8 cellular contexts compared by ENCODE assay signal in the genomic region with DNA sequence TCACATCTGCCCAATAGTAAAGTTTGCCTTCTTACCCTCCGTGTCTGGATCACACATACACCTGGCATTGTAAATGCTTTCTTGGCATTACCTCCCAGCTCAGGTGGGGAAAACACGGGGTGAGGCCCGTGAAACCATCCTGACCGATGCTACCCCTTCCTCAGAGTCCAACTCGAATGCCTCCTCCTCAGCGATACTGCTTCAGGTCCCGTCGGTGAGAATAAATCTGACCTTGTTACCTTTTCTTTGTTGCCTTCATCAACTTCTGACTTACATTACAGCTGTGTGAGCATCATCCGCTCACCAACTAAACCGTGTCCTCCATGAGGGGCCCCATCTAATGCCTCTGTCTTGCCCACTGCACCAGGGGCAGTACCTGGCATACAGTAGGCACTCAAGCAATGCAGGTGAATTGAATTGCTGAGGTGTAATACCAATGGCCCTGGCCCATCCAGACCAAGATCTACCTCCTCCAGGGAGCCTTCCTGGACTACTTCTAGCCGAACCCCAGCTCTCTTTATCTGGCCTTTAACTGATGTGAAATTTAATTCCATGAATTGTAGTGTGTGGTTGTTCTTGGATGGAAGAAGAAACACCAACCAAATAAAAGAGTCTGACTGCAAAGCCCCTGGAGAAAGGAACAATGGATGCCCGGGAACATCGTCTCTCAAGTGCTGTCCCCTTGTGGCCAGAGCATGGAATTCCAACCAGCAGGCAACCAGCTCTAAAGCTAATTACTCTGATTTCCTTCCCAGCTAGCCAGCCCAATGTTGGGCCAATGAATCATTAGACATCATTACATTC.
DNase-seq lines count a peak whose midpoint lies in the region; ATAC-seq and TF ChIP-seq lines count a peak whose summit lies in the region.

No MANE protein-coding gene starts in this region.

- H3K36me3 ChIP-seq in MG63 (no peaks in the 10 kb centered on the region), SU-DHL-6 (ENCODE audit: low read length) (no peaks in the 10 kb centered on the region), gastroesophageal sphincter (no peaks in the 10 kb centered on the region)

- H3K9me3 ChIP-seq in MG63: no peaks in the 10 kb centered on the region
- H3K9me3 ChIP-seq in SU-DHL-6 (ENCODE audit: insufficient read depth, low read length): no peaks in the 10 kb centered on the region
- H3K9me3 ChIP-seq in gastroesophageal sphincter: no peaks in the 10 kb centered on the region

- no peak overlapping the region for H3K4me3 ChIP-seq in MG63
- H3K4me3 ChIP-seq in SU-DHL-6 (ENCODE audit: insufficient read depth, low read length, poor library complexity, severe bottlenecking): no peak overlapping the region
- H3K4me3 ChIP-seq in gastroesophageal sphincter: no peak overlapping the region

- no peak overlapping the region for H3K27ac ChIP-seq in SU-DHL-6 (ENCODE audit: low read depth, low read length)
- no peak overlapping the region for H3K27ac ChIP-seq in gastroesophageal sphincter

- DNase-seq in activated CD4-positive, alpha-beta T cell treated with anti-CD3 and anti-CD28 coated beads for 48 hours: peak; percentile 38
- no peak for DNase-seq in activated CD4-positive, alpha-beta T cell treated with anti-CD3 and anti-CD28 coated beads for 4 hours
- DNase-seq in MG63: peak; percentile 38
- DNase-seq in retina: peak; percentile 75
- no peak for DNase-seq in hepatic stellate cell (ENCODE audit: low spot score)

- H3F3A ChIP-seq in SU-DHL-6 (ENCODE audit: insufficient read depth): no peaks in the 10 kb centered on the region

- no peak for TF ChIP-seq POLR2A in gastroesophageal sphincter (IDR thresholded peaks at IDR 0.05)

- no peak for TF ChIP-seq EP300 in gastroesophageal sphincter (IDR thresholded peaks at IDR 0.05)

- no peaks in the 10 kb centered on the region for H3K9me2 ChIP-seq in SU-DHL-6 (replicated peaks; ENCODE audit: insufficient read depth, low read length)

- WGBS in gastroesophageal sphincter (ENCODE audit: low coverage in 1 of 2), 2 donors: 56 to 64% methylated on average over 5 to 7 of the region's 13 CpGs

- H4K20me1 ChIP-seq in SU-DHL-6 (ENCODE audit: low read depth, low read length): no peaks in the 10 kb centered on the region

- no peak overlapping the region for H2AFZ ChIP-seq in SU-DHL-6 (ENCODE audit: low read depth, low read length, severe bottlenecking)

- H3K27me3 ChIP-seq in MG63 (no peaks in the 10 kb centered on the region), SU-DHL-6 (ENCODE audit: low read length) (no peaks in the 10 kb centered on the region), gastroesophageal sphincter (no peaks in the 10 kb centered on the region)

- no peak for ATAC-seq in gastroesophageal sphincter
- no peak for ATAC-seq in GM21423 (IDR thresholded peaks at IDR 0.05; ENCODE audit: unreplicated experiment)

- no peaks in the 10 kb centered on the region for H3K79me2 ChIP-seq in SU-DHL-6 (ENCODE audit: insufficient read depth, low read length)

- H3K4me2 ChIP-seq in SU-DHL-6 (ENCODE audit: low read depth, low read length, poor library complexity, severe bottlenecking): no peak overlapping the region

- TF ChIP-seq CTCF in SU-DHL-6 (IDR thresholded peaks at IDR 0.05; ENCODE audit: insufficient read depth, low read length, poor library complexity, severe bottlenecking) (peak; percentile 75), gastroesophageal sphincter (IDR thresholded peaks at IDR 0.05) (peak; percentile 66 to 89 (median 75))

- peaks cover 0 to under 1% (median 0%) of the 10 kb centered on the region in 3 donors for H3K4me1 ChIP-seq in gastroesophageal sphincter

- H3K9ac ChIP-seq in SU-DHL-6 (ENCODE audit: low read length): no peak overlapping the region

Comparison
In these comparisons a context has a peak if more than half of its experiments do, and no peak if none do; other contexts are left out.
1. DNase-seq: peak in activated CD4-positive, alpha-beta T cell treated with anti-CD3 and anti-CD28 coated beads for 48 hours (single experiment), MG63 (single experiment) and retina (single experiment); none in activated CD4-positive, alpha-beta T cell treated with anti-CD3 and anti-CD28 coated beads for 4 hours (0 of 2) and hepatic stellate cell (single experiment).